21 cellular contexts compared by ENCODE assay signal in genomic region chr4:7279902-7280301, GRCh38.
A peak's percentile ranks its signal among the peaks of the same experiment; 100 is the strongest.
DNase-seq lines count a peak whose midpoint lies in the region; ATAC-seq, FAIRE-seq and TF ChIP-seq lines count a peak whose summit lies in the region.
"Had no signal": no experiment of that assay in that cellular context is flagged by ENCODE, and none has a peak within 500 bp of the region (broad histone marks: within the 10 kb centered on the region; RNA-seq: fewer than 3 reads in every experiment).

No MANE protein-coding gene starts in this region.

- FAIRE-seq in keratinocyte (lab: Jason Lieb, UNC), result peak; percentile 43
- FAIRE-seq: D721Med, GM12892, RCC 7860 had no signal

- H3K27me3 ChIP-seq in RWPE2 (ENCODE audit: insufficient read depth, poor library complexity, severe bottlenecking) (no peaks in the 10 kb centered on the region), keratinocyte (ENCODE audit: control insufficient read depth, extremely low read depth, insufficient read depth, low read length) (peaks cover 27% of the 10 kb centered on the region), MM.1S (replicated peaks; ENCODE audit: insufficient read depth, low read length) (peaks cover 97% of the 10 kb centered on the region)
- H3K27me3 ChIP-seq: BE2C had no signal

- dilution Hi-C loops in keratinocyte (cut with MboI; ENCODE audit: extremely low pct_ligation_motif_present, low sequenced_read_pairs), result no loop called here

- H3F3A ChIP-seq in MM.1S (ENCODE audit: insufficient read depth, low read length), result no peaks in the 10 kb centered on the region

- H3K9ac ChIP-seq in keratinocyte (ENCODE audit: control insufficient read depth, extremely low read depth, insufficient read depth, low read length) (no peak overlapping the region), MM.1S (ENCODE audit: low read length) (no peak overlapping the region)
- H3K9ac ChIP-seq: KMS-11 had no signal

- no peaks in the 10 kb centered on the region for H3K9me2 ChIP-seq in MM.1S (replicated peaks; ENCODE audit: insufficient read depth, low read length)

- H4K20me1 ChIP-seq in keratinocyte (ENCODE audit: control insufficient read depth, extremely low read depth, insufficient read depth, low read length) (no peaks in the 10 kb centered on the region), MM.1S (ENCODE audit: insufficient read depth, low read length) (no peaks in the 10 kb centered on the region)

- peak overlapping the region; percentile 59 for H3K4me2 ChIP-seq in keratinocyte (ENCODE audit: control insufficient read depth, extremely low read depth, insufficient read depth, low read depth, low read length)
- H3K4me2 ChIP-seq in MM.1S (ENCODE audit: low read depth, low read length), result no peak overlapping the region
- H3K4me2 ChIP-seq: KMS-11 had no signal

- H3K9me1 ChIP-seq in keratinocyte (ENCODE audit: control insufficient read depth, extremely low read depth, insufficient read depth, low read length), result no peaks in the 10 kb centered on the region

- H3K36me3 ChIP-seq in RWPE2 (ENCODE audit: low read depth), result no peaks in the 10 kb centered on the region
- no peaks in the 10 kb centered on the region for H3K36me3 ChIP-seq in keratinocyte (ENCODE audit: control insufficient read depth in 2 of 2, extremely low read depth in 1 of 2, insufficient read depth in 2 of 2, low read length in 2 of 2)
- H3K36me3 ChIP-seq in MM.1S (replicated peaks; ENCODE audit: insufficient read depth, low read length), result no peaks in the 10 kb centered on the region
- H3K36me3 ChIP-seq: BE2C had no signal

- peaks cover 18% of the 10 kb centered on the region for H3K4me1 ChIP-seq in RWPE2 (ENCODE audit: insufficient read depth, poor library complexity, severe bottlenecking)
- H3K4me1 ChIP-seq in keratinocyte (ENCODE audit: control insufficient read depth, extremely low read depth, insufficient read depth, low read length), result peaks cover 27% of the 10 kb centered on the region
- no peaks in the 10 kb centered on the region for H3K4me1 ChIP-seq in MM.1S (ENCODE audit: low read length)

- TF ChIP-seq CTCF in RWPE2 (IDR thresholded peaks at IDR 0.05; ENCODE audit: poor library complexity, severe bottlenecking), result no peak
- TF ChIP-seq CTCF in keratinocyte (optimal IDR thresholded peaks at IDR 0.05 in 1 of 3, IDR thresholded peaks at IDR 0.05 in 1 of 3, conservative IDR thresholded peaks at IDR 0.05 in 1 of 3; ENCODE audit: extremely low read depth in 1 of 3, insufficient read depth in 2 of 3, low read length in 3 of 3), result no peak
- TF ChIP-seq CTCF in MM.1S (IDR thresholded peaks at IDR 0.05; ENCODE audit: low read length), result no peak

- no peak overlapping the region for H2AFZ ChIP-seq in keratinocyte (ENCODE audit: control insufficient read depth, low read length)
- H2AFZ ChIP-seq in MM.1S (ENCODE audit: low read length), result no peak overlapping the region

- ATAC-seq in RWPE2 (ENCODE audit: low read depth) (peak; percentile 56; the same call in 2 of the 3 replicates), GM19351 (IDR thresholded peaks at IDR 0.05; ENCODE audit: unreplicated experiment) (no peak)

- no peaks in the 10 kb centered on the region for H3K9me3 ChIP-seq in RWPE2 (ENCODE audit: severe bottlenecking)
- no peaks in the 10 kb centered on the region for H3K9me3 ChIP-seq in keratinocyte (ENCODE audit: control insufficient read depth, low read depth, low read length)
- H3K9me3 ChIP-seq in MM.1S (replicated peaks; ENCODE audit: insufficient read depth, low read length), result no peaks in the 10 kb centered on the region
- H3K9me3 ChIP-seq: BE2C had no signal

- peak overlapping the region; percentile 17 for H3K27ac ChIP-seq in RWPE2 (ENCODE audit: poor library complexity, severe bottlenecking)
- H3K27ac ChIP-seq in keratinocyte (ENCODE audit: control insufficient read depth, insufficient read depth, low read length), result no peak overlapping the region
- no peak overlapping the region for H3K27ac ChIP-seq in MM.1S (ENCODE audit: low read length)
- H3K27ac ChIP-seq: KMS-11 had no signal

- H3K4me3 ChIP-seq in RWPE2 (ENCODE audit: severe bottlenecking), result no peak overlapping the region
- H3K4me3 ChIP-seq in keratinocyte (ENCODE audit: control insufficient read depth in 2 of 3, extremely low read depth in 1 of 3, insufficient read depth in 2 of 3, low read depth in 1 of 3, low read length in 3 of 3), result no peak overlapping the region
- no peak overlapping the region for H3K4me3 ChIP-seq in MM.1S (ENCODE audit: low read length)

- DNase-seq in AG08395 (ENCODE audit: low spot score) (peak; percentile 45), GM03348 (ENCODE audit: low spot score) (peak; percentile 53), RWPE2 (ENCODE audit: low spot score) (no peak), keratinocyte (ENCODE audit: low read depth, low spot score) (peak; percentile 42), MM.1S (no peak), hippocampal formation (lab: John Stamatoyannopoulos, UW) (no peak)
- DNase-seq: 8988T, BE2C, IMR-90, NCI-H1105, NCI-H146, NCI-H2029 treated with DMSO at 0.1 percent for 48 hours, NCI-H345, NCI-H524, NCI-H82, SHP77 had no signal

- H3K79me2 ChIP-seq in keratinocyte (ENCODE audit: control insufficient read depth, insufficient read depth, low read length), result no peaks in the 10 kb centered on the region
- no peaks in the 10 kb centered on the region for H3K79me2 ChIP-seq in MM.1S (ENCODE audit: low read length)

Comparison
In these comparisons a context has a peak if more than half of its experiments do, and no peak if none do; other contexts are left out.
1. DNase-seq: peak in AG08395 (single experiment), GM03348 (single experiment) and keratinocyte (single experiment); none in RWPE2 (single experiment), MM.1S (single experiment) and hippocampal formation (0 of 2).